Comparison of ENCODE assay signal across 1 cellular context in genomic region chr2:32008811-32009478, GRCh38.
TF ChIP-seq lines count a peak whose summit lies in the region.

No MANE protein-coding gene starts in this region.

TF ChIP-seq in IMR-90, 13 proteins besides CTCF, POLR2A, EP300 and RAD21:
- TF ChIP-seq NFE2L2 (IDR thresholded peaks at IDR 0.05; ENCODE audit: low read depth, low read length): no peak
- TF ChIP-seq, protein P1, sequence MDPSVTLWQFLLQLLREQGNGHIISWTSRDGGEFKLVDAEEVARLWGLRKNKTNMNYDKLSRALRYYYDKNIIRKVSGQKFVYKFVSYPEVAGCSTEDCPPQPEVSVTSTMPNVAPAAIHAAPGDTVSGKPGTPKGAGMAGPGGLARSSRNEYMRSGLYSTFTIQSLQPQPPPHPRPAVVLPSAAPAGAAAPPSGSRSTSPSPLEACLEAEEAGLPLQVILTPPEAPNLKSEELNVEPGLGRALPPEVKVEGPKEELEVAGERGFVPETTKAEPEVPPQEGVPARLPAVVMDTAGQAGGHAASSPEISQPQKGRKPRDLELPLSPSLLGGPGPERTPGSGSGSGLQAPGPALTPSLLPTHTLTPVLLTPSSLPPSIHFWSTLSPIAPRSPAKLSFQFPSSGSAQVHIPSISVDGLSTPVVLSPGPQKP (IDR thresholded peaks at IDR 0.05; ENCODE audit: borderline replicate concordance, low read depth, low read length): no peak
